ENCODE assay signal across 21 cellular contexts in the genomic region with DNA sequence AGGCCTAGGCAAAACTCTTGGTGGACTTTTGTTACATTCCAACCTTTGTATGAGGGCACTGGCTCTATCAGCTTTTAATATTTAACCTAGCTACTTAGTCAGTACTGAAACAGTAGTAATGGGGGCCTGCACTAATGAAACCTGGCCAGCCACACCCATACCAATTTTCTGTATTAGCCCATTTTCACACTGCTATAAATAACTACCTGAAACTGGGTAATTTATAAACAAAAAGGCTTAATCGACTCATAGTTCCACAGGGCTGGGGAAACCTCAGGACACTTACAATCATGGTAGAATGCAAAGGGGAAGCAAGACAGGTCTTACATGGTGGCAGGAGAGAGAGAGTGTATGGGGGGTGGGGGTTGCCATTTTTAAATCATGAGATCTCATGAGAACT.
A peak's percentile ranks its signal among the peaks of the same experiment; 100 is the strongest.
DNase-seq lines count a peak whose midpoint lies in the region; ATAC-seq, FAIRE-seq and TF ChIP-seq lines count a peak whose summit lies in the region.
"Had no signal": no experiment of that assay in that cellular context is flagged by ENCODE, and none has a peak within 500 bp of the region (broad histone marks: within the 10 kb centered on the region; RNA-seq: fewer than 3 reads in every experiment).

No MANE protein-coding gene starts in this region.

- DNase-seq in cerebellum (ENCODE audit: low spot score) (no peak), GM12891 (ENCODE audit: insufficient read length, low spot score) (no peak), mesenteric fat pad (ENCODE audit: low spot score) (no peak)
- DNase-seq in stimulated activated CD4-positive, alpha-beta T cell treated with anti-CD3 and anti-CD28 coated beads, Interleukin-4, amount 100 ng/mL, for 24 hours: no peak
- DNase-seq: activated effector memory CD4-positive, alpha-beta T cell treated with anti-CD3 and anti-CD28 coated beads, Interleukin-2, amount 50 U/mL, for 16 hours; amniotic stem cell; CD4-positive, alpha-beta T cell; central memory CD4-positive, alpha-beta T cell; DMS79 treated with DMSO at 0.1 percent for 48 hours; effector memory CD4-positive, alpha-beta T cell; KBM-7; lower lobe of right lung; NCI-H1092 treated with DMSO at 0.1 percent for 48 hours; PC-3; stimulated activated CD4-positive, alpha-beta T cell treated with anti-CD3 and anti-CD28 coated beads, Interleukin-2, amount 100 ng/mL, for 24 hours had no signal

- no peak for TF ChIP-seq POLR2A in GM12891 (IDR thresholded peaks at IDR 0.05; ENCODE audit: low read depth, low read length)

- peak; percentile 66 for ATAC-seq in GM18867 (IDR thresholded peaks at IDR 0.05; ENCODE audit: unreplicated experiment)
- ATAC-seq in GM21381 (IDR thresholded peaks at IDR 0.05; ENCODE audit: unreplicated experiment): peak; percentile 85
- ATAC-seq in HG02970 (IDR thresholded peaks at IDR 0.05; ENCODE audit: low FRiP score, unreplicated experiment): peak; percentile 78
- ATAC-seq in HG03571 (IDR thresholded peaks at IDR 0.05; ENCODE audit: unreplicated experiment): peak; percentile 56
- ATAC-seq: lower lobe of right lung, PC-3 had no signal

- FAIRE-seq in GM12891 (lab: Jason Lieb, UNC): no peak
- FAIRE-seq: H1, urothelium cell line had no signal

TF ChIP-seq in GM12891, 5 proteins besides CTCF, POLR2A, EP300 and RAD21:
- TF ChIP-seq TAF1 (IDR thresholded peaks at IDR 0.05; ENCODE audit: low read depth, low read length) (no peak), POLR2AphosphoS5 (IDR thresholded peaks at IDR 0.05; ENCODE audit: low read depth, low read length) (no peak), PAX5 (IDR thresholded peaks at IDR 0.05; ENCODE audit: insufficient read depth, low read length, severe bottlenecking) (no peak), SPI1 (IDR thresholded peaks at IDR 0.05; ENCODE audit: low read depth, low read length) (no peak), POU2F2 (IDR thresholded peaks at IDR 0.05; ENCODE audit: low read depth, low read length) (no peak)
